19 cellular contexts compared by ENCODE assay signal in genomic region chr15:29126208-29126536, GRCh38.
"Had no signal": no experiment of that assay in that cellular context is flagged by ENCODE, and none has a peak within 500 bp of the region (broad histone marks: within the 10 kb centered on the region; RNA-seq: fewer than 3 reads in every experiment).

No MANE protein-coding gene starts in this region.

- H3K4me1 ChIP-seq: esophagus squamous epithelium, gastroesophageal sphincter, psoas muscle, suprapubic skin, thyroid gland had no signal

- H3K27me3 ChIP-seq: thyroid gland had no signal

- H3K4me3 ChIP-seq: esophagus squamous epithelium, gastroesophageal sphincter, psoas muscle, suprapubic skin, thyroid gland had no signal

- ATAC-seq: effector memory CD8-positive, alpha-beta T cell; gastroesophageal sphincter; natural killer cell treated with Interleukin-12 subunit alpha and Interleukin-12 subunit beta and Interleukin-15 and Interleukin-18, amount 100 ng/mL, for 72 hours; psoas muscle; stimulated activated effector memory CD8-positive, alpha-beta T cell treated with anti-CD3 and anti-CD28 coated beads, Interleukin-12 subunit alpha, Interleukin-12 subunit beta, amount 100 ng/mL, for 72 hours; stimulated activated naive CD8-positive, alpha-beta T cell treated with anti-CD3 and anti-CD28 coated beads, Interleukin-15, Interleukin-2, amounts not matched to agents 100 U/mL and 50 U/mL, for 24 hours had no signal

- H3K4me3 Mint-ChIP-seq: central memory CD8-positive, alpha-beta T cell; dendritic cell treated with granulocyte-macrophage colony-stimulating factor and Interleukin-4, amounts not matched to agents 40 ng/mL and 50 ng/mL, for 4 days; effector memory CD8-positive, alpha-beta T cell; natural killer cell treated with Interleukin-12 subunit alpha and Interleukin-12 subunit beta and Interleukin-15 and Interleukin-18, amount 100 ng/mL, for 72 hours; stimulated activated effector memory CD8-positive, alpha-beta T cell treated with anti-CD3 and anti-CD28 coated beads, Interleukin-12 subunit alpha, Interleukin-12 subunit beta, amount 100 ng/mL, for 72 hours; type B pancreatic cell had no signal

- H3K9me3 ChIP-seq: esophagus squamous epithelium, gastroesophageal sphincter, psoas muscle, suprapubic skin, thyroid gland had no signal

- H3K9me3 Mint-ChIP-seq: central memory CD8-positive, alpha-beta T cell; dendritic cell treated with granulocyte-macrophage colony-stimulating factor and Interleukin-4, amounts not matched to agents 40 ng/mL and 50 ng/mL, for 4 days; effector memory CD8-positive, alpha-beta T cell; natural killer cell treated with Interleukin-12 subunit alpha and Interleukin-12 subunit beta and Interleukin-15 and Interleukin-18, amount 100 ng/mL, for 72 hours; stimulated activated effector memory CD8-positive, alpha-beta T cell treated with anti-CD3 and anti-CD28 coated beads, Interleukin-12 subunit alpha, Interleukin-12 subunit beta, amount 100 ng/mL, for 72 hours; type B pancreatic cell had no signal

- H3K4me1 Mint-ChIP-seq: central memory CD8-positive, alpha-beta T cell; stimulated activated effector memory CD8-positive, alpha-beta T cell treated with anti-CD3 and anti-CD28 coated beads, Interleukin-12 subunit alpha, Interleukin-12 subunit beta, amount 100 ng/mL, for 72 hours had no signal

- DNase-seq: effector memory CD8-positive, alpha-beta T cell; esophagus squamous epithelium; foreskin fibroblast; hippocampal formation; retina; small intestine; stimulated activated CD4-positive, alpha-beta T cell treated with anti-CD3 and anti-CD28 coated beads, Interleukin-2, amount 100 ng/mL, for 48 hours; stimulated activated CD8-positive, alpha-beta memory T cell treated with anti-CD3 and anti-CD28 coated beads, Interleukin-4, amount 100 ng/mL, for 48 hours; stimulated activated naive CD8-positive, alpha-beta T cell treated with anti-CD3 and anti-CD28 coated beads, Interleukin-15, Interleukin-2, amounts not matched to agents 100 U/mL and 50 U/mL, for 24 hours; thyroid gland had no signal

- H3K36me3 Mint-ChIP-seq: natural killer cell treated with Interleukin-12 subunit alpha and Interleukin-12 subunit beta and Interleukin-15 and Interleukin-18, amount 100 ng/mL, for 72 hours; stimulated activated effector memory CD8-positive, alpha-beta T cell treated with anti-CD3 and anti-CD28 coated beads, Interleukin-12 subunit alpha, Interleukin-12 subunit beta, amount 100 ng/mL, for 72 hours; type B pancreatic cell had no signal

- H3K27me3 Mint-ChIP-seq: dendritic cell treated with granulocyte-macrophage colony-stimulating factor and Interleukin-4, amounts not matched to agents 40 ng/mL and 50 ng/mL, for 4 days had no signal

- H3K27ac Mint-ChIP-seq: dendritic cell treated with granulocyte-macrophage colony-stimulating factor and Interleukin-4, amounts not matched to agents 40 ng/mL and 50 ng/mL, for 4 days; effector memory CD8-positive, alpha-beta T cell; natural killer cell treated with Interleukin-12 subunit alpha and Interleukin-12 subunit beta and Interleukin-15 and Interleukin-18, amount 100 ng/mL, for 72 hours; stimulated activated effector memory CD8-positive, alpha-beta T cell treated with anti-CD3 and anti-CD28 coated beads, Interleukin-12 subunit alpha, Interleukin-12 subunit beta, amount 100 ng/mL, for 72 hours; type B pancreatic cell had no signal

- H3K36me3 ChIP-seq: esophagus squamous epithelium, gastroesophageal sphincter, suprapubic skin, thyroid gland had no signal

- H3K27ac ChIP-seq: epithelial cell of prostate, esophagus squamous epithelium, gastroesophageal sphincter, psoas muscle, suprapubic skin, thyroid gland had no signal
